In genomic region chr7:133854739-133855138, GRCh38 we compare ENCODE assay signal across 8 cellular contexts.
DNase-seq lines count a peak whose midpoint lies in the region; ATAC-seq, FAIRE-seq and TF ChIP-seq lines count a peak whose summit lies in the region.

No MANE protein-coding gene starts in this region.

- H3K9ac ChIP-seq in K562 (ENCODE audit: insufficient read depth in 1 of 2, low read depth in 2 of 2, low read length in 2 of 2), result no peak overlapping the region

- no TSS peak for BruUV-seq in K562 (replicated peaks; lab: Mats Ljungman, UMichigan)

- FAIRE-seq in K562 (lab: Jason Lieb, UNC), result no peak

- POLR2A ChIA-PET in K562 (lab: Yijun Ruan, JAX), result no interaction called here

- H3K4me1 ChIP-seq in left ventricle myocardium inferior (peaks cover 22% of the 10 kb centered on the region), K562 (replicated peaks in 1 of 2; ENCODE audit: control insufficient read depth in 2 of 2, insufficient read depth in 2 of 2, low read length in 2 of 2) (no peaks in the 10 kb centered on the region), mucosa of descending colon (ENCODE audit: low read depth) (peaks cover 4% of the 10 kb centered on the region)

- TF ChIP-seq EP300 in K562 (IDR thresholded peaks at IDR 0.05; ENCODE audit: low read length), result no peak

- no peaks in the 10 kb centered on the region for H3K36me3 ChIP-seq in left ventricle myocardium inferior
- no peaks in the 10 kb centered on the region for H3K36me3 ChIP-seq in K562 (ENCODE audit: control insufficient read depth, insufficient read depth, low read length)
- H3K36me3 ChIP-seq in mucosa of descending colon (ENCODE audit: low read depth), result no peaks in the 10 kb centered on the region

- ATAC-seq in K562 (peak; percentile 78), mucosa of descending colon (peak; percentile 54), GM21390 (IDR thresholded peaks at IDR 0.05; ENCODE audit: unreplicated experiment) (no peak)

- no peak overlapping the region for H2AFZ ChIP-seq in K562 (ENCODE audit: low read depth, low read length)

- H3K9me3 ChIP-seq in left ventricle myocardium inferior (replicated peaks), result no peaks in the 10 kb centered on the region
- H3K9me3 ChIP-seq in K562 (replicated peaks; ENCODE audit: control insufficient read depth, insufficient read depth, low read depth, low read length), result no peaks in the 10 kb centered on the region
- no peaks in the 10 kb centered on the region for H3K9me3 ChIP-seq in mucosa of descending colon

- no peaks in the 10 kb centered on the region; the same call in 1 of the 2 replicates for H4K20me1 ChIP-seq in K562 (replicated peaks; ENCODE audit: control insufficient read depth, insufficient read depth, low read length)

- H3K4me2 ChIP-seq in K562 (ENCODE audit: insufficient read depth, low read length), result no peak overlapping the region

- H3K4me3 ChIP-seq in left ventricle myocardium inferior (no peak overlapping the region), K562 (no peak overlapping the region), mucosa of descending colon (no peak overlapping the region)

- DNase-seq in left ventricle myocardium inferior (no peak), cardiac septum (ENCODE audit: low spot score) (no peak), NCI-H2196 (lab: John Stamatoyannopoulos, UW; ENCODE audit: unreplicated experiment) (peak; percentile 44), K562 (ENCODE audit: extremely low read depth in 1 of 4, low spot score in 3 of 4) (peak; percentile 27 to 54 (median 30)), mucosa of descending colon (peak in 1 of 3 donors; percentile 22), OCI-M2 (lab: John Stamatoyannopoulos, UW; ENCODE audit: unreplicated experiment) (no peak)
- no peak for DNase-seq in stimulated activated CD4-positive, alpha-beta T cell treated with anti-CD3 and anti-CD28 coated beads, Interleukin-4, amount 100 ng/mL, for 4 hours

- in situ Hi-C loops in K562 (cut with MboI), result no loop called here

- TF ChIP-seq POLR2A in K562 (conservative IDR thresholded peaks at IDR 0.05), result no peak

- no peaks in the 10 kb centered on the region for H3K79me2 ChIP-seq in K562 (ENCODE audit: control insufficient read depth, insufficient read depth, low read length)

- H3K27me3 ChIP-seq in left ventricle myocardium inferior (ENCODE audit: low read depth), result no peaks in the 10 kb centered on the region
- no peaks in the 10 kb centered on the region for H3K27me3 ChIP-seq in K562 (ENCODE audit: control insufficient read depth in 2 of 2, insufficient read depth in 2 of 2, low read length in 2 of 2)

- no peaks in the 10 kb centered on the region for H3K9me1 ChIP-seq in K562 (ENCODE audit: control insufficient read depth, insufficient read depth, low read length)

- peak; percentile 26 to 39; a peak in 1 of 4 replicates for TF ChIP-seq RAD21 in K562 (CRISPR knock-in tag; conservative IDR thresholded peaks at IDR 0.05 in 1 of 2, IDR thresholded peaks at IDR 0.05 in 1 of 2)

- CTCF ChIA-PET in K562 (lab: Yijun Ruan, JAX; ENCODE audit: low intra/inter-chr PET ratio), result interaction anchor here (0.9 kb wide), 1 partner anchor 136 kb away, joined by 3 read pairs; no protein-coding TSS in a partner anchor

- H3K27ac ChIP-seq in left ventricle myocardium inferior (replicated peaks) (no peak overlapping the region), K562 (ENCODE audit: extremely low read depth, low read depth, low read length) (no peak overlapping the region)

- TF ChIP-seq CTCF in left ventricle myocardium inferior (IDR thresholded peaks at IDR 0.05; ENCODE audit: borderline replicate concordance) (peak; percentile 43), K562 (IDR thresholded peaks at IDR 0.05 in 2 of 3, conservative IDR thresholded peaks at IDR 0.05 in 1 of 3; ENCODE audit: insufficient read depth in 2 of 3, low read depth in 1 of 3, low read length in 3 of 3) (peak in 2 of 3 experiments; percentile 49 to 58; a peak in 3 of 6 replicates), mucosa of descending colon (IDR thresholded peaks at IDR 0.05) (no peak)

- intact Hi-C loops in left ventricle myocardium inferior (cut with micrococcal nuclease), result no loop called here
- intact Hi-C loops in cardiac septum (cut with DNase I), result no loop called here
- intact Hi-C loops in K562 (cut with micrococcal nuclease), result loop anchor here (2.0 to 10.0 kb wide), 3 partner anchors 136 to 470 kb away; no protein-coding TSS in a partner anchor
- intact Hi-C loops in mucosa of descending colon (cut with DNase I, micrococcal nuclease), result no loop called here

TF ChIP-seq in K562, 482 proteins besides CTCF, POLR2A, EP300 and RAD21:
- TF ChIP-seq ARID3A (IDR thresholded peaks at IDR 0.05; ENCODE audit: borderline replicate concordance, low read depth, low read length) (peak; percentile 89), ATF1 (CRISPR knock-in tag; IDR thresholded peaks at IDR 0.05) (no peak), ATF1 (tag; IDR thresholded peaks at IDR 0.05) (no peak), NR3C1 (CRISPR knock-in tag; IDR thresholded peaks at IDR 0.05) (no peak), SMARCB1 (IDR thresholded peaks at IDR 0.05; ENCODE audit: insufficient read length, low read depth) (no peak), MEF2D (tag; conservative IDR thresholded peaks at IDR 0.05; ENCODE audit: low read depth) (no peak), BRD4 (IDR thresholded peaks at IDR 0.05) (no peak), SRSF1 (IDR thresholded peaks at IDR 0.05; ENCODE audit: low read depth, low read length) (no peak)

Comparison
In these comparisons a context has a peak if more than half of its experiments do, and no peak if none do; other contexts are left out.
1. DNase-seq: peak in NCI-H2196 (single experiment) and K562 (4 of 4); none in left ventricle myocardium inferior (single experiment), cardiac septum (single experiment), stimulated activated CD4-positive, alpha-beta T cell treated with anti-CD3 and anti-CD28 coated beads, Interleukin-4, amount 100 ng/mL, for 4 hours (0 of 2) and OCI-M2 (single experiment).